18 cellular contexts compared by ENCODE assay signal in genomic region chr10:119410361-119411116, GRCh38.
DNase-seq lines count a peak whose midpoint lies in the region; ATAC-seq, FAIRE-seq and TF ChIP-seq lines count a peak whose summit lies in the region.
"Had no signal": no experiment of that assay in that cellular context is flagged by ENCODE, and none has a peak within 500 bp of the region (broad histone marks: within the 10 kb centered on the region; RNA-seq: fewer than 3 reads in every experiment).

No MANE protein-coding gene starts in this region.

- no peaks in the 10 kb centered on the region for H3K36me3 ChIP-seq in endothelial cell of umbilical vein (ENCODE audit: control insufficient read depth in 2 of 2, extremely low read depth in 1 of 2, insufficient read depth in 2 of 2, low read length in 2 of 2)
- no peaks in the 10 kb centered on the region for H3K36me3 ChIP-seq in gastrocnemius medialis
- H3K36me3 ChIP-seq in H7 (replicated peaks; ENCODE audit: control insufficient read depth, insufficient read depth, low read length) = no peaks in the 10 kb centered on the region
- H3K36me3 ChIP-seq: SJSA1 had no signal

- H3K9ac ChIP-seq in endothelial cell of umbilical vein (replicated peaks; ENCODE audit: extremely low read depth, insufficient read depth, low read length) = peak overlapping the region; percentile 2

- no peak overlapping the region for H3K4me2 ChIP-seq in endothelial cell of umbilical vein (ENCODE audit: insufficient read depth, low read length)

- POLR2A ChIA-PET in AG04450 (lab: Yijun Ruan, JAX) (interaction anchor here (1.7 kb wide), 1 partner anchor 9 kb away, joined by 8 read pairs; no protein-coding TSS in a partner anchor), endothelial cell of umbilical vein (lab: Charles Lee) (interaction anchor here (1.2 to 2.6 kb wide), 2 partner anchors 39 to 104 kb away, joined by 5 to 14 read pairs; no protein-coding TSS in a partner anchor)

- H3K27ac ChIP-seq in AG04450 (ENCODE audit: low read depth, low read length) = peak overlapping the region; percentile 83
- H3K27ac ChIP-seq in endothelial cell of umbilical vein (ENCODE audit: insufficient read depth, low read depth, low read length) = peak overlapping the region; percentile 85
- H3K27ac ChIP-seq in gastrocnemius medialis = peak overlapping the region; percentile 71 to 78 (median 73)
- H3K27ac ChIP-seq: C4-2B, SJSA1 had no signal

- H3K4me1 Mint-ChIP-seq in memory B cell = peaks cover 8% of the 10 kb centered on the region

- in situ Hi-C loops in gastrocnemius medialis (cut with MboI; ENCODE audit: low sequenced_read_pairs in 4 of 4) = loop anchor here in 2 of 4 donors (10.0 kb wide), 2 partner anchors 196 to 206 kb away; partner anchors contain the start of gene GRK5 (in 1 of the 2)

- no peak for ATAC-seq in memory B cell (ENCODE audit: low read depth)
- no peak for ATAC-seq in gastrocnemius medialis
- ATAC-seq in GM18505 (IDR thresholded peaks at IDR 0.05; ENCODE audit: unreplicated experiment) = no peak
- ATAC-seq in HG03175 (IDR thresholded peaks at IDR 0.05; ENCODE audit: unreplicated experiment) = no peak
- ATAC-seq: activated CD4-positive, CD25-positive, alpha-beta regulatory T cell treated with anti-CD3 and anti-CD28 coated beads, Interleukin-2, amount 50 U/mL, for 24 hours had no signal

- peaks cover 5% of the 10 kb centered on the region; the same call in 1 of the 2 replicates for H3K9me3 ChIP-seq in AG04450 (ENCODE audit: control insufficient read depth, insufficient read depth, low read length)
- H3K9me3 ChIP-seq in endothelial cell of umbilical vein (replicated peaks; ENCODE audit: control insufficient read depth, insufficient read depth, low read length) = no peaks in the 10 kb centered on the region
- H3K9me3 ChIP-seq in gastrocnemius medialis = no peaks in the 10 kb centered on the region
- H3K9me3 ChIP-seq: SJSA1 had no signal

- H3K4me3 ChIP-seq in AG04450 (ENCODE audit: low read depth, low read length) (no peak overlapping the region), endothelial cell of umbilical vein (replicated peaks in 1 of 3; ENCODE audit: insufficient read depth in 1 of 3, low read depth in 1 of 3, low read length in 3 of 3) (no peak overlapping the region), gastrocnemius medialis (no peak overlapping the region), H7 (ENCODE audit: insufficient read depth, low read depth, low read length) (no peak overlapping the region)
- H3K4me3 ChIP-seq: SJSA1 had no signal

- DNase-seq in AG04450 (ENCODE audit: low read depth, low spot score) = no peak
- DNase-seq in endothelial cell of umbilical vein (ENCODE audit: low read depth, low spot score) = no peak
- DNase-seq in memory B cell (ENCODE audit: low spot score in 2 of 2) = no peak
- DNase-seq in gastrocnemius medialis = no peak
- DNase-seq in H7 = no peak
- DNase-seq in RKO (ENCODE audit: low spot score) = no peak
- DNase-seq: caudate nucleus, DMS153, foreskin fibroblast, NCI-H2029 treated with DMSO at 0.1 percent for 48 hours, NCI-H69, small intestine had no signal

- TF ChIP-seq POLR2A in endothelial cell of umbilical vein (IDR thresholded peaks at IDR 0.05; ENCODE audit: low read depth, low read length) (no peak), gastrocnemius medialis (IDR thresholded peaks at IDR 0.05) (no peak), GM18505 (IDR thresholded peaks at IDR 0.05; ENCODE audit: borderline replicate concordance, extremely low read depth, insufficient read depth, insufficient read length) (no peak)

- no peak overlapping the region for H2AFZ ChIP-seq in endothelial cell of umbilical vein (ENCODE audit: low read depth, low read length)

- TF ChIP-seq CTCF in AG04450 (IDR thresholded peaks at IDR 0.05; ENCODE audit: low read depth, low read length) (no peak), endothelial cell of umbilical vein (IDR thresholded peaks at IDR 0.05; ENCODE audit: extremely low read depth in 1 of 2, insufficient read depth in 1 of 2, low read depth in 1 of 2, low read length in 2 of 2) (no peak), gastrocnemius medialis (IDR thresholded peaks at IDR 0.05 in 4 of 5, conservative IDR thresholded peaks at IDR 0.05 in 1 of 5) (no peak)

- H3K27me3 ChIP-seq in AG04450 (ENCODE audit: control insufficient read depth, insufficient read depth, low read length) (no peaks in the 10 kb centered on the region), endothelial cell of umbilical vein (ENCODE audit: control insufficient read depth in 2 of 2, insufficient read depth in 2 of 2, low read length in 2 of 2) (no peaks in the 10 kb centered on the region), gastrocnemius medialis (no peaks in the 10 kb centered on the region), H7 (ENCODE audit: control insufficient read depth, insufficient read depth, low read length) (no peaks in the 10 kb centered on the region)
- H3K27me3 ChIP-seq: SJSA1 had no signal

- H3K36me3 Mint-ChIP-seq in memory B cell = peaks cover 7% of the 10 kb centered on the region

- no TSS peak for BruUV-seq in endothelial cell of umbilical vein (replicated peaks; lab: Mats Ljungman, UMichigan)

- no peak overlapping the region for H3K4me3 Mint-ChIP-seq in memory B cell

- intact Hi-C loops in endothelial cell of umbilical vein (cut with micrococcal nuclease) = loop anchor here (1.0 to 5.0 kb wide), 4 partner anchors 39 to 158 kb away; no protein-coding TSS in a partner anchor
- intact Hi-C loops in gastrocnemius medialis (cut with DNase I; ENCODE audit: low total_unique reads) = no loop called here

- no peaks in the 10 kb centered on the region for H3K79me2 ChIP-seq in endothelial cell of umbilical vein (ENCODE audit: control insufficient read depth, insufficient read depth, low read length)

- FAIRE-seq in endothelial cell of umbilical vein (lab: Jason Lieb, UNC) = no peak
- FAIRE-seq: A204.1, small intestine had no signal

- dilution Hi-C loops in endothelial cell of umbilical vein (cut with MboI; ENCODE audit: extremely low pct_ligation_motif_present, low sequenced_read_pairs) = no loop called here

- H4K20me1 ChIP-seq in endothelial cell of umbilical vein (replicated peaks; ENCODE audit: control insufficient read depth, extremely low read depth, insufficient read depth, low read length) = no peaks in the 10 kb centered on the region

- H3K9me1 ChIP-seq in endothelial cell of umbilical vein (replicated peaks; ENCODE audit: control insufficient read depth, extremely low read depth, insufficient read depth, low read length) = no peaks in the 10 kb centered on the region

- H3K27me3 Mint-ChIP-seq in memory B cell = no peaks in the 10 kb centered on the region

- H3K27ac Mint-ChIP-seq in memory B cell = peak overlapping the region; percentile 78

- no peaks in the 10 kb centered on the region for H3K9me3 Mint-ChIP-seq in memory B cell

- H3K4me1 ChIP-seq in endothelial cell of umbilical vein (ENCODE audit: control insufficient read depth, extremely low read depth, insufficient read depth, low read length) (peaks cover 38% of the 10 kb centered on the region), gastrocnemius medialis (peaks cover 12 to 32% of the 10 kb centered on the region in 2 donors)

- CTCF ChIA-PET in AG04450 (lab: Charles Lee) (interaction anchor here (0.6 to 1.3 kb wide), 3 partner anchors 30 to 208 kb away, joined by 3 to 8 read pairs (median 4); no protein-coding TSS in a partner anchor), endothelial cell of umbilical vein (lab: Charles Lee) (interaction anchor here (0.6 to 3.2 kb wide), 15 partner anchors 34 to 212 kb away, joined by 3 to 22 read pairs (median 5); partner anchors contain the start of gene GRK5)

TF ChIP-seq in endothelial cell of umbilical vein, 7 proteins besides CTCF, POLR2A, EP300 and RAD21:
- TF ChIP-seq EZH2 (IDR thresholded peaks at IDR 0.05; ENCODE audit: borderline replicate concordance, low read depth, low read length, severe bottlenecking) (no peak), JUN (IDR thresholded peaks at IDR 0.05; ENCODE audit: borderline replicate concordance, insufficient read depth, insufficient read length, low read depth) (no peak), POLR2AphosphoS5 (IDR thresholded peaks at IDR 0.05; ENCODE audit: insufficient read depth, low read depth, low read length) (no peak)
- TF ChIP-seq, protein P1, sequence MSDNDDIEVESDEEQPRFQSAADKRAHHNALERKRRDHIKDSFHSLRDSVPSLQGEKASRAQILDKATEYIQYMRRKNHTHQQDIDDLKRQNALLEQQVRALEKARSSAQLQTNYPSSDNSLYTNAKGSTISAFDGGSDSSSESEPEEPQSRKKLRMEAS (IDR thresholded peaks at IDR 0.05; ENCODE audit: insufficient read depth, insufficient read length) = no peak
